ENCODE assay signal across 8 cellular contexts in genomic region chr19:33273881-33274662, GRCh38.
DNase-seq lines count a peak whose midpoint lies in the region; ATAC-seq and TF ChIP-seq lines count a peak whose summit lies in the region.

No MANE protein-coding gene starts in this region.

- ATAC-seq in HG02973 (IDR thresholded peaks at IDR 0.05; ENCODE audit: unreplicated experiment): no peak

- CTCF ChIA-PET in GM10248 (lab: Yijun Ruan, JAX): no interaction called here

- POLR2A ChIA-PET in GM10248 (lab: Yijun Ruan, JAX): no interaction called here

- DNase-seq in activated CD4-positive, alpha-beta T cell treated with anti-CD3 and anti-CD28 coated beads for 4 hours: peak; percentile 47 to 48
- DNase-seq in activated CD4-positive, alpha-beta T cell treated with anti-CD3 and anti-CD28 coated beads, Interleukin-2, amount 50 U/mL, for 1 hour: no peak
- DNase-seq in UCSD-AML1 (lab: John Stamatoyannopoulos, UW; ENCODE audit: unreplicated experiment) (peak; percentile 66), fibroblast of mammary gland (ENCODE audit: low read depth) (peak; percentile 95), retinal pigment epithelial cell (ENCODE audit: low read depth) (peak; percentile 20), GOT3 (lab: John Stamatoyannopoulos, UW) (no peak), GM10248 (ENCODE audit: extremely low spot score) (no peak)

- no peak overlapping the region for H3K4me3 ChIP-seq in fibroblast of mammary gland (ENCODE audit: control insufficient read depth, low read depth, low read length)
- no peak overlapping the region for H3K4me3 ChIP-seq in retinal pigment epithelial cell (ENCODE audit: low read length)

- TF ChIP-seq CTCF in fibroblast of mammary gland (conservative IDR thresholded peaks at IDR 0.05; ENCODE audit: control insufficient read depth, insufficient read depth, low read depth, low read length) (no peak), retinal pigment epithelial cell (conservative IDR thresholded peaks at IDR 0.05; ENCODE audit: low read depth, low read length) (no peak), GM10248 (IDR thresholded peaks at IDR 0.05; ENCODE audit: control extremely low read depth, extremely low read depth, low read depth, missing control alignments) (no peak)

Comparison
In these comparisons a context has a peak if more than half of its experiments do, and no peak if none do; other contexts are left out.
1. DNase-seq: peak in activated CD4-positive, alpha-beta T cell treated with anti-CD3 and anti-CD28 coated beads for 4 hours (2 of 2), UCSD-AML1 (single experiment), fibroblast of mammary gland (single experiment) and retinal pigment epithelial cell (single experiment); none in activated CD4-positive, alpha-beta T cell treated with anti-CD3 and anti-CD28 coated beads, Interleukin-2, amount 50 U/mL, for 1 hour (single experiment), GOT3 (single experiment) and GM10248 (single experiment).